Comparison of ENCODE assay signal across 1 cellular context in genomic region chr1:67135354-67135753, GRCh38.
TF ChIP-seq lines count a peak whose summit lies in the region.

No MANE protein-coding gene starts in this region.

TF ChIP-seq in GM23338, 12 proteins besides CTCF, POLR2A, EP300 and RAD21 (continued from another document):
- TF ChIP-seq REST (IDR thresholded peaks at IDR 0.05; ENCODE audit: unreplicated experiment) (no peak), NANOG (IDR thresholded peaks at IDR 0.05; ENCODE audit: borderline replicate concordance) (no peak), ZNF114 (CRISPR knock-in tag; IDR thresholded peaks at IDR 0.05) (no peak), JUNB (IDR thresholded peaks at IDR 0.05; ENCODE audit: unreplicated experiment) (no peak), ETS1 (IDR thresholded peaks at IDR 0.05) (no peak), EZH2phosphoT487 (IDR thresholded peaks at IDR 0.05; ENCODE audit: unreplicated experiment) (no peak)
